Comparison of ENCODE assay signal across 19 cellular contexts in genomic region chr18:48739266-48740067, GRCh38.
"Had no signal": no experiment of that assay in that cellular context is flagged by ENCODE, and none has a peak within 500 bp of the region (broad histone marks: within the 10 kb centered on the region; RNA-seq: fewer than 3 reads in every experiment).

No MANE protein-coding gene starts in this region.

- H3K4me3 ChIP-seq: colonic mucosa, heart right ventricle, lower lobe of right lung, pancreas, stomach, upper lobe of right lung had no signal

- H3K27ac ChIP-seq: colonic mucosa, epithelial cell of prostate, lower lobe of right lung, pancreas, stomach, upper lobe of right lung had no signal

- H3K27me3 ChIP-seq: colonic mucosa, heart right ventricle, pancreas, stomach, upper lobe of right lung had no signal

- H3K4me1 ChIP-seq: colonic mucosa, pancreas had no signal

- DNase-seq: activated CD4-positive, alpha-beta memory T cell treated with anti-CD3 and anti-CD28 coated beads, Interleukin-2, amount 10 ng/mL, durations not matched to agents 7 days and 5 days; activated CD4-positive, alpha-beta T cell treated with anti-CD3 and anti-CD28 coated beads, Interleukin-2, amount 10 ng/mL, durations not matched to agents 24 days and 14 days; activated CD8-positive, alpha-beta memory T cell treated with anti-CD3 and anti-CD28 coated beads, Interleukin-2, amount 10 ng/mL, durations not matched to agents 7 days and 5 days; activated gamma-delta T cell treated with Interleukin-2 at 50 U/mL for 16 hours; activated T-cell treated with anti-CD3 and anti-CD28 coated beads for 4 hours; anterior cingulate cortex; central memory CD4-positive, alpha-beta T cell; colonic mucosa; foreskin fibroblast; lower lobe of right lung; naive thymus-derived CD4-positive, alpha-beta T cell; pancreas; stimulated activated CD4-positive, alpha-beta T cell treated with anti-CD3 and anti-CD28 coated beads, Interleukin-1b, Interleukin-23, amount 100 ng/mL, for 48 hours; stomach; upper lobe of right lung had no signal

- ATAC-seq: activated CD8-positive, alpha-beta memory T cell treated with anti-CD3 and anti-CD28 coated beads, Interleukin-2, amount 10 ng/mL, durations not matched to agents 7 days and 5 days; lower lobe of right lung; naive thymus-derived CD4-positive, alpha-beta T cell; pancreas; SK-N-SH treated with all-trans-retinoic acid at 6 μM for 48 hours; stimulated activated effector memory CD8-positive, alpha-beta T cell treated with anti-CD3 and anti-CD28 coated beads, Interleukin-12 subunit alpha, Interleukin-12 subunit beta, amount 100 ng/mL, for 72 hours; upper lobe of right lung had no signal

- H3K9me3 ChIP-seq: colonic mucosa, heart right ventricle, lower lobe of right lung, pancreas, stomach, upper lobe of right lung had no signal

- H3K36me3 ChIP-seq: colonic mucosa, heart right ventricle, lower lobe of right lung, pancreas, stomach, upper lobe of right lung had no signal
